In genomic region chr9:81689343-81690175, GRCh38 we compare ENCODE assay signal across 1 cellular context.
TF ChIP-seq lines count a peak whose summit lies in the region.

Gene TLE1 (minus strand): TSS chr9:81689547. CDS start chr9:81688240, 1,307 bp downstream.

TF ChIP-seq in HepG2, 621 proteins besides CTCF, POLR2A, EP300 and RAD21 (continued from another document and continues in another):
- TF ChIP-seq AFF4 (CRISPR knock-in tag; IDR thresholded peaks at IDR 0.05) (no peak), AKAP8 (CRISPR knock-in tag; IDR thresholded peaks at IDR 0.05) (peak; percentile 74; the same call in 1 of the 2 replicates), ZNF556 (CRISPR knock-in tag; IDR thresholded peaks at IDR 0.05; ENCODE audit: borderline replicate concordance) (no peak; the same call in 1 of the 2 replicates), RARA (CRISPR knock-in tag; IDR thresholded peaks at IDR 0.05) (peak; percentile 59), NFYC (CRISPR knock-in tag; IDR thresholded peaks at IDR 0.05) (peak; percentile 87), RARG (CRISPR knock-in tag; IDR thresholded peaks at IDR 0.05; ENCODE audit: low read depth) (no peak; the same call in 1 of the 2 replicates), ZBTB4 (CRISPR knock-in tag; IDR thresholded peaks at IDR 0.05; ENCODE audit: borderline replicate concordance) (no peak; the same call in 1 of the 2 replicates), MTF1 (CRISPR knock-in tag; IDR thresholded peaks at IDR 0.05) (no peak), ZNF552 (CRISPR knock-in tag; IDR thresholded peaks at IDR 0.05; ENCODE audit: borderline replicate concordance) (no peak), PHF20 (CRISPR knock-in tag; IDR thresholded peaks at IDR 0.05) (no peak), HNRNPL (IDR thresholded peaks at IDR 0.05; ENCODE audit: low read depth, low read length) (no peak), KDM4B (CRISPR knock-in tag; IDR thresholded peaks at IDR 0.05) (0 out of 2 replicates have a peak, but pooled peaks have one; percentile 27), ATF2 (CRISPR knock-in tag; IDR thresholded peaks at IDR 0.05) (0 out of 2 replicates have a peak, but pooled peaks have one; percentile 44), ZNF574 (CRISPR knock-in tag; IDR thresholded peaks at IDR 0.05) (peak; percentile 61), SAFB2 (CRISPR knock-in tag; IDR thresholded peaks at IDR 0.05; ENCODE audit: borderline replicate concordance, low read depth) (no peak), NCOR1 (IDR thresholded peaks at IDR 0.05; ENCODE audit: borderline replicate concordance, low read length) (peak; percentile 32; the same call in 1 of the 2 replicates), ZNF224 (CRISPR knock-in tag; IDR thresholded peaks at IDR 0.05) (no peak), ZNF343 (CRISPR knock-in tag; IDR thresholded peaks at IDR 0.05) (peak; percentile 88), CCAR2 (optimal IDR thresholded peaks at IDR 0.05; ENCODE audit: low read depth, low read length) (no peak), YEATS4 (CRISPR knock-in tag; IDR thresholded peaks at IDR 0.05; ENCODE audit: borderline replicate concordance) (peak; percentile 74; the same call in 1 of the 2 replicates), ZNF644 (CRISPR knock-in tag; IDR thresholded peaks at IDR 0.05; ENCODE audit: low read depth) (no peak), BCL6 (CRISPR knock-in tag; IDR thresholded peaks at IDR 0.05) (peak; percentile 77), ZNF777 (CRISPR knock-in tag; IDR thresholded peaks at IDR 0.05) (peak; percentile 63), MBNL3 (CRISPR knock-in tag; conservative IDR thresholded peaks at IDR 0.05) (no peak), ZNF883 (CRISPR knock-in tag; IDR thresholded peaks at IDR 0.05; ENCODE audit: not compliant biosample characterization) (no peak), ZNF460 (CRISPR knock-in tag; IDR thresholded peaks at IDR 0.05; ENCODE audit: borderline replicate concordance) (no peak), NR2F6 (IDR thresholded peaks at IDR 0.05) (no peak), NR2F6 (CRISPR knock-in tag; IDR thresholded peaks at IDR 0.05) (no peak; the same call in none of the 2 replicates), EZH2 (conservative IDR thresholded peaks at IDR 0.05; ENCODE audit: low read depth, low read length) (no peak), PREB (CRISPR knock-in tag; IDR thresholded peaks at IDR 0.05) (0 out of 2 replicates have a peak, but pooled peaks have one; percentile 42), NFKB2 (CRISPR knock-in tag; IDR thresholded peaks at IDR 0.05; ENCODE audit: borderline replicate concordance) (peak; percentile 73; the same call in 1 of the 2 replicates), ZBTB39 (CRISPR knock-in tag; IDR thresholded peaks at IDR 0.05) (no peak), ZNF720 (CRISPR knock-in tag; IDR thresholded peaks at IDR 0.05) (no peak), ZNF326 (CRISPR knock-in tag; IDR thresholded peaks at IDR 0.05; ENCODE audit: borderline replicate concordance) (no peak), RBAK (CRISPR knock-in tag; IDR thresholded peaks at IDR 0.05) (no peak), LBX2 (CRISPR knock-in tag; IDR thresholded peaks at IDR 0.05; ENCODE audit: borderline replicate concordance) (no peak), HDAC6 (IDR thresholded peaks at IDR 0.05; ENCODE audit: low read depth, low read length) (no peak), ZNF704 (CRISPR knock-in tag; IDR thresholded peaks at IDR 0.05; ENCODE audit: borderline replicate concordance) (0 out of 2 replicates have a peak, but pooled peaks have one; percentile 38), PRMT3 (CRISPR knock-in tag; IDR thresholded peaks at IDR 0.05; ENCODE audit: borderline replicate concordance, low read depth) (no peak; the same call in 1 of the 2 replicates), ZNF432 (CRISPR knock-in tag; IDR thresholded peaks at IDR 0.05; ENCODE audit: borderline replicate concordance) (no peak), HNRNPUL1 (IDR thresholded peaks at IDR 0.05; ENCODE audit: low read depth, low read length) (no peak), YEATS2 (CRISPR knock-in tag; IDR thresholded peaks at IDR 0.05; ENCODE audit: borderline replicate concordance) (no peak), ATF5 (CRISPR knock-in tag; IDR thresholded peaks at IDR 0.05; ENCODE audit: low read depth) (0 out of 2 replicates have a peak, but pooled peaks have one; percentile 71), ZFP41 (CRISPR knock-in tag; IDR thresholded peaks at IDR 0.05; ENCODE audit: borderline replicate concordance) (no peak), HOXA5 (CRISPR knock-in tag; IDR thresholded peaks at IDR 0.05) (peak; percentile 94), ATM (IDR thresholded peaks at IDR 0.05; ENCODE audit: borderline replicate concordance) (no peak), TRIM22 (IDR thresholded peaks at IDR 0.05) (no peak)
